8 cellular contexts compared by ENCODE assay signal in genomic region chr6:16758163-16758975, GRCh38. TPM values are rescaled to one million over a fixed set of nuclear protein-coding genes. Genes with fewer than 3 reads are reported as not detected.
DNase-seq lines count a peak whose midpoint lies in the region; ATAC-seq and TF ChIP-seq lines count a peak whose summit lies in the region.

No MANE protein-coding gene starts in this region.

- H3K4me2 ChIP-seq in PC-3 (ENCODE audit: low read length), result peak overlapping the region; percentile 92

- no peak for DNase-seq in activated CD4-positive, alpha-beta T cell treated with anti-CD3 and anti-CD28 coated beads, Interleukin-2, amount 10 ng/mL, durations not matched to agents 7 days and 5 days
- no peak for DNase-seq in activated CD4-positive, alpha-beta T cell treated with anti-CD3 and anti-CD28 coated beads, Interleukin-2, amount 50 U/mL, for 4 hours
- DNase-seq in PC-3, result no peak
- no peak for DNase-seq in stimulated activated CD8-positive, alpha-beta memory T cell treated with anti-CD3 and anti-CD28 coated beads, Interleukin-4, amount 100 ng/mL, for 48 hours

- H3K4me3 Mint-ChIP-seq in activated CD4-positive, alpha-beta T cell treated with anti-CD3 and anti-CD28 coated beads, Interleukin-2, amount 10 ng/mL, durations not matched to agents 7 days and 5 days, result peak overlapping the region; percentile 87

- H3K9me3 ChIP-seq in PC-3 (ENCODE audit: low read length), result no peaks in the 10 kb centered on the region
- no peaks in the 10 kb centered on the region for H3K9me3 ChIP-seq in endocrine pancreas (ENCODE audit: control insufficient read depth, low read length)
- H3K9me3 ChIP-seq in neuron (ENCODE audit: low read length), result no peaks in the 10 kb centered on the region

- no peak for ATAC-seq in PC-3
- no peak for ATAC-seq in GM21528 (IDR thresholded peaks at IDR 0.05; ENCODE audit: low FRiP score, unreplicated experiment)
- ATAC-seq in GM18868 (IDR thresholded peaks at IDR 0.05; ENCODE audit: unreplicated experiment), result no peak

- peaks cover 70% of the 10 kb centered on the region for H3K79me2 ChIP-seq in PC-3 (ENCODE audit: low read length)

- H3K4me1 Mint-ChIP-seq in activated CD4-positive, alpha-beta T cell treated with anti-CD3 and anti-CD28 coated beads, Interleukin-2, amount 10 ng/mL, durations not matched to agents 7 days and 5 days, result peaks cover 43% of the 10 kb centered on the region

- H3K36me3 Mint-ChIP-seq in activated CD4-positive, alpha-beta T cell treated with anti-CD3 and anti-CD28 coated beads, Interleukin-2, amount 10 ng/mL, durations not matched to agents 7 days and 5 days (ENCODE audit: low read depth), result peaks cover 32% of the 10 kb centered on the region

- POLR2A ChIA-PET in activated CD4-positive, alpha-beta T cell treated with anti-CD3 and anti-CD28 coated beads, Interleukin-2, amount 10 ng/mL, durations not matched to agents 7 days and 5 days (lab: Charles Lee), result no interaction called here
- POLR2A ChIA-PET in PC-3 (lab: Charles Lee; ENCODE audit: unreplicated experiment), result interaction anchor here (0.7 to 0.9 kb wide), 2 partner anchors 20 to 21 kb away, joined by 3 to 4 read pairs; no protein-coding TSS in a partner anchor

- H3K27me3 ChIP-seq in PC-3 (ENCODE audit: low read length), result no peaks in the 10 kb centered on the region
- no peaks in the 10 kb centered on the region for H3K27me3 ChIP-seq in endocrine pancreas (ENCODE audit: control insufficient read depth, insufficient read depth, low read length)
- H3K27me3 ChIP-seq in neuron (ENCODE audit: insufficient read depth, low read length), result no peaks in the 10 kb centered on the region

- H3K27me3 Mint-ChIP-seq in activated CD4-positive, alpha-beta T cell treated with anti-CD3 and anti-CD28 coated beads, Interleukin-2, amount 10 ng/mL, durations not matched to agents 7 days and 5 days, result no peaks in the 10 kb centered on the region

- intact Hi-C loops in PC-3 (cut with micrococcal nuclease), result no loop called here

- H3K9me3 Mint-ChIP-seq in activated CD4-positive, alpha-beta T cell treated with anti-CD3 and anti-CD28 coated beads, Interleukin-2, amount 10 ng/mL, durations not matched to agents 7 days and 5 days, result no peaks in the 10 kb centered on the region

- H3K9ac ChIP-seq in PC-3 (ENCODE audit: low read length), result peak overlapping the region; percentile 95
- no peak overlapping the region for H3K9ac ChIP-seq in endocrine pancreas (ENCODE audit: control insufficient read depth, insufficient read depth, low read length)

- no peak for TF ChIP-seq CTCF in PC-3 (conservative IDR thresholded peaks at IDR 0.05; ENCODE audit: low read depth, low read length)

- peaks cover 14% of the 10 kb centered on the region for H3F3A ChIP-seq in PC-3 (ENCODE audit: low read length, unreplicated experiment)

- peak overlapping the region; percentile 83 for H3K27ac ChIP-seq in PC-3 (ENCODE audit: low read length)

- H4K20me1 ChIP-seq in PC-3 (ENCODE audit: low read length), result no peaks in the 10 kb centered on the region

- peak overlapping the region; percentile 95 for H3K4me3 ChIP-seq in PC-3 (ENCODE audit: low read length)
- H3K4me3 ChIP-seq in endocrine pancreas (ENCODE audit: control insufficient read depth, insufficient read depth, low read length), result peak overlapping the region; percentile 87
- peak overlapping the region; percentile 94 for H3K4me3 ChIP-seq in neuron (ENCODE audit: low read length)

- H2AFZ ChIP-seq in PC-3 (ENCODE audit: low read length) (no peak overlapping the region), neuron (ENCODE audit: low read depth, low read length) (peak overlapping the region; percentile 98)

- H3K9me2 ChIP-seq in PC-3 (replicated peaks; ENCODE audit: low read length), result no peaks in the 10 kb centered on the region

- BruUV-seq in PC-3 (replicated peaks; lab: Mats Ljungman, UMichigan), result no TSS peak

- H3K27ac Mint-ChIP-seq in activated CD4-positive, alpha-beta T cell treated with anti-CD3 and anti-CD28 coated beads, Interleukin-2, amount 10 ng/mL, durations not matched to agents 7 days and 5 days, result peak overlapping the region; percentile 89

- CTCF ChIA-PET in activated CD4-positive, alpha-beta T cell treated with anti-CD3 and anti-CD28 coated beads, Interleukin-2, amount 10 ng/mL, durations not matched to agents 7 days and 5 days (lab: Charles Lee), result interaction anchor here (0.8 to 1.3 kb wide), 5 partner anchors 11 to 349 kb away, joined by 3 to 4 read pairs (median 3); no protein-coding TSS in a partner anchor
- CTCF ChIA-PET in PC-3 (lab: Charles Lee), result interaction anchor here (0.6 kb wide), 1 partner anchor 45 kb away, joined by 4 read pairs; no protein-coding TSS in a partner anchor

- peaks cover 55% of the 10 kb centered on the region for H3K4me1 ChIP-seq in PC-3 (ENCODE audit: insufficient read depth, low read length)
- peaks cover 22% of the 10 kb centered on the region for H3K4me1 ChIP-seq in endocrine pancreas (ENCODE audit: control insufficient read depth, insufficient read depth, low read length)
- H3K4me1 ChIP-seq in neuron (ENCODE audit: insufficient read depth, low read length), result peaks cover 42% of the 10 kb centered on the region

- H3K36me3 ChIP-seq in PC-3 (ENCODE audit: low read depth, low read length), result no peaks in the 10 kb centered on the region
- H3K36me3 ChIP-seq in endocrine pancreas (ENCODE audit: control insufficient read depth, insufficient read depth, low read length), result no peaks in the 10 kb centered on the region
- H3K36me3 ChIP-seq in neuron (ENCODE audit: insufficient read depth, low read length), result no peaks in the 10 kb centered on the region

RNA-seq across cellular contexts. Expression of gene ATXN1, which starts 2.9 kb away (rescaled TPM):
- 10 to 100 TPM; 36.0 to 40.4 TPM for total RNA-seq in activated CD4-positive, alpha-beta T cell treated with anti-CD3 and anti-CD28 coated beads, Interleukin-2, amount 10 ng/mL, durations not matched to agents 7 days and 5 days
- 19.1 and 27.0 TPM in 2 replicates for total RNA-seq in PC-3 (2014; rRNA removed)
